18 cellular contexts compared by ENCODE assay signal in genomic region chr11:65649656-65650546, GRCh38. TPM values are rescaled to one million over a fixed set of nuclear protein-coding genes. Genes with fewer than 3 reads are reported as not detected.
DNase-seq lines count a peak whose midpoint lies in the region; ATAC-seq and TF ChIP-seq lines count a peak whose summit lies in the region.
"Had no signal": no experiment of that assay in that cellular context is flagged by ENCODE, and none has a peak within 500 bp of the region (broad histone marks: within the 10 kb centered on the region; RNA-seq: fewer than 3 reads in every experiment).

No MANE protein-coding gene starts in this region.

- no peak for TF ChIP-seq POLR2A in testis (IDR thresholded peaks at IDR 0.05)

- 89% methylated on average over 16 of the region's 16 CpGs for WGBS in right cardiac atrium
- WGBS in endodermal cell (ENCODE audit: insufficient coverage in 1 of 2, insufficient read length in 1 of 2), 2 experiments: 92 to 95% methylated on average over 11 to 16 of the region's 16 CpGs
- WGBS in neuronal stem cell (ENCODE audit: extremely low coverage in 2 of 2, insufficient read length in 2 of 2, insufficient replicate concordance in 1 of 2), 2 donors: no CpG with 5 or more reads among the region's 16 CpGs
- WGBS in testis, 2 donors: 90% methylated on average over 16 of the region's 16 CpGs; no CpG with 5 or more reads in 1 of the 2 donors

- ATAC-seq in right cardiac atrium (no peak), left cardiac atrium (no peak), GM19023 (IDR thresholded peaks at IDR 0.05; ENCODE audit: unreplicated experiment) (no peak)
- ATAC-seq: activated T-helper 17 cell treated with anti-CD3 and anti-CD28 coated beads, Interleukin-2, amount 50 U/mL, for 72 hours had no signal

- no peaks in the 10 kb centered on the region for H3K79me1 ChIP-seq in neuronal stem cell (ENCODE audit: low read depth, low read length)

- peak overlapping the region; percentile 17 for H3K14ac ChIP-seq in neuronal stem cell (ENCODE audit: low read length)

- H4K8ac ChIP-seq in neuronal stem cell (ENCODE audit: low read depth, low read length): no peak overlapping the region

- H3K23ac ChIP-seq in neuronal stem cell (ENCODE audit: low read depth, low read length, poor library complexity): peak overlapping the region; percentile 77

- H3K9me3 Mint-ChIP-seq in endodermal cell: no peaks in the 10 kb centered on the region
- H3K9me3 Mint-ChIP-seq: activated T-helper 17 cell treated with anti-CD3 and anti-CD28 coated beads, Interleukin-2, amount 50 U/mL, for 72 hours had no signal

- no peak overlapping the region for H3K4me2 ChIP-seq in neuronal stem cell (ENCODE audit: insufficient read depth, low read length, poor library complexity, severe bottlenecking)

- H3K4me3 ChIP-seq in right cardiac atrium (ENCODE audit: low read length) (no peak overlapping the region), endodermal cell (ENCODE audit: low read length) (no peak overlapping the region), neuronal stem cell (ENCODE audit: low read length in 2 of 2) (no peak overlapping the region), testis (no peak overlapping the region)
- H3K4me3 ChIP-seq: ascending aorta, Peyer's patch had no signal

- H3K36me3 ChIP-seq in endodermal cell (ENCODE audit: control insufficient read depth, insufficient read depth, low read length) (peaks cover 22% of the 10 kb centered on the region), neuronal stem cell (replicated peaks in 1 of 2; ENCODE audit: control insufficient read depth in 2 of 2, insufficient read depth in 2 of 2, low read length in 2 of 2) (peaks cover 4 to 34% of the 10 kb centered on the region in 2 donors), testis (ENCODE audit: low read depth, missing control alignments) (no peaks in the 10 kb centered on the region)

- H3K4me1 Mint-ChIP-seq in endodermal cell: peaks cover 15% of the 10 kb centered on the region

- H3K9me3 ChIP-seq in right cardiac atrium (ENCODE audit: control insufficient read depth, low read length): no peaks in the 10 kb centered on the region
- no peaks in the 10 kb centered on the region for H3K9me3 ChIP-seq in endodermal cell (ENCODE audit: control insufficient read depth, low read length)
- H3K9me3 ChIP-seq in neuronal stem cell (replicated peaks in 1 of 2; ENCODE audit: control insufficient read depth in 2 of 2, insufficient read depth in 1 of 2, low read depth in 1 of 2, low read length in 2 of 2): no peaks in the 10 kb centered on the region
- H3K9me3 ChIP-seq in testis: no peaks in the 10 kb centered on the region
- H3K9me3 ChIP-seq: ascending aorta, Peyer's patch had no signal

- peaks cover 8% of the 10 kb centered on the region for H3K36me3 Mint-ChIP-seq in endodermal cell (ENCODE audit: low read depth)

- peak overlapping the region; percentile 81 for H2BK12ac ChIP-seq in neuronal stem cell (ENCODE audit: low read length)

- no peak overlapping the region for H3K27ac ChIP-seq in right cardiac atrium (ENCODE audit: low read length)
- H3K27ac ChIP-seq in endodermal cell (ENCODE audit: low read depth, low read length): no peak overlapping the region
- H3K27ac ChIP-seq in neuronal stem cell (replicated peaks; ENCODE audit: low read length): no peak overlapping the region
- no peak overlapping the region for H3K27ac ChIP-seq in testis

- no peak overlapping the region for H3K27ac Mint-ChIP-seq in endodermal cell

- H2AK5ac ChIP-seq in neuronal stem cell (ENCODE audit: low read depth, low read length): peak overlapping the region; percentile 74

- H3K18ac ChIP-seq in neuronal stem cell (ENCODE audit: low read length): peak overlapping the region; percentile 45

- no peak overlapping the region for H2BK15ac ChIP-seq in neuronal stem cell (ENCODE audit: low read length)

- H3K4ac ChIP-seq in neuronal stem cell (ENCODE audit: low read length): no peak overlapping the region

- intact Hi-C loops in right cardiac atrium (cut with DNase I) (no loop called here), left cardiac atrium (cut with DNase I) (no loop called here), testis (cut with DNase I; ENCODE audit: low total_unique reads) (no loop called here)

- H3K27me3 Mint-ChIP-seq in endodermal cell (ENCODE audit: insufficient read depth): peaks cover 13% of the 10 kb centered on the region
- H3K27me3 Mint-ChIP-seq: activated T-helper 17 cell treated with anti-CD3 and anti-CD28 coated beads, Interleukin-2, amount 50 U/mL, for 72 hours had no signal

- H3K9ac ChIP-seq in endodermal cell (ENCODE audit: extremely low read depth, low read length, poor library complexity, severe bottlenecking) (no peak overlapping the region), neuronal stem cell (ENCODE audit: low read depth, low read length, poor library complexity) (peak overlapping the region; percentile 4)

- TF ChIP-seq CTCF in endodermal cell (conservative IDR thresholded peaks at IDR 0.05): no peak
- no peak for TF ChIP-seq CTCF in testis (IDR thresholded peaks at IDR 0.05)

- no peaks in the 10 kb centered on the region for H3K27me3 ChIP-seq in right cardiac atrium (ENCODE audit: control insufficient read depth, insufficient read depth)
- no peaks in the 10 kb centered on the region for H3K27me3 ChIP-seq in endodermal cell (ENCODE audit: control insufficient read depth, insufficient read depth, low read length, poor library complexity, severe bottlenecking)
- peaks cover 0 to 17% (median 0%) of the 10 kb centered on the region in 3 experiments for H3K27me3 ChIP-seq in neuronal stem cell (ENCODE audit: control insufficient read depth in 3 of 3, insufficient read depth in 3 of 3, low read depth in 1 of 3, low read length in 3 of 3)
- no peaks in the 10 kb centered on the region for H3K27me3 ChIP-seq in testis
- H3K27me3 ChIP-seq: ascending aorta, Peyer's patch had no signal

- peak overlapping the region; percentile 62 for H2BK5ac ChIP-seq in neuronal stem cell (ENCODE audit: low read length)

- H3K4me1 ChIP-seq in right cardiac atrium (ENCODE audit: control insufficient read depth, insufficient read depth, low read length) (peaks cover 16% of the 10 kb centered on the region), endodermal cell (ENCODE audit: control insufficient read depth, insufficient read depth, low read length) (no peaks in the 10 kb centered on the region), neuronal stem cell (ENCODE audit: control insufficient read depth in 2 of 2, insufficient read depth in 1 of 2, low read depth in 1 of 2, low read length in 2 of 2) (peaks cover 14 to 16% of the 10 kb centered on the region in 2 donors), testis (peaks cover 21% of the 10 kb centered on the region)

- no peak overlapping the region for H2BK120ac ChIP-seq in neuronal stem cell (ENCODE audit: low read depth, low read length)

- DNase-seq in right cardiac atrium: peak; percentile 18 to 58 (median 57)
- no peak for DNase-seq in left cardiac atrium
- DNase-seq in endodermal cell: peak; percentile 44
- DNase-seq in neuronal stem cell (ENCODE audit: low spot score): no peak
- no peak for DNase-seq in NCI-H1694 (lab: John Stamatoyannopoulos, UW)
- DNase-seq in stimulated activated CD8-positive, alpha-beta memory T cell treated with anti-CD3 and anti-CD28 coated beads, Interleukin-4, amount 100 ng/mL, for 48 hours: no peak
- no peak for DNase-seq in testis
- DNase-seq: activated CD4-positive, alpha-beta T cell treated with anti-CD3 and anti-CD28 coated beads for 48 hours; DMS53; foreskin fibroblast; Kasumi-1; NCI-H187; NCI-H524 treated with DMSO at 0.1 percent for 48 hours had no signal

- no peak overlapping the region for H4K91ac ChIP-seq in neuronal stem cell (ENCODE audit: low read depth, low read length, poor library complexity)

- no peak overlapping the region for H2AFZ ChIP-seq in neuronal stem cell (ENCODE audit: low read length)

- H3K4me3 Mint-ChIP-seq in endodermal cell: no peak overlapping the region
- H3K4me3 Mint-ChIP-seq: activated T-helper 17 cell treated with anti-CD3 and anti-CD28 coated beads, Interleukin-2, amount 50 U/mL, for 72 hours had no signal

RNA-seq across cellular contexts. Expression of gene SIPA1, which starts 12.0 kb away (rescaled TPM):
- total RNA-seq in right cardiac atrium (10 to 100 TPM; 22.4 to 27.4 (median 26.2) TPM), left cardiac atrium (10 to 100 TPM; 31.7 to 33.0 TPM), endodermal cell (10 to 100 TPM; 39.9 to 46.8 TPM), testis (10 to 100 TPM; 15.2 to 23.5 TPM)
- polyA plus RNA-seq in right cardiac atrium (19.3 TPM), testis (ENCODE audit: insufficient read depth, low read depth, low replicate concordance) (29.0 TPM)
- 22.0 TPM for polyA plus RNA-seq in endodermal cell (2013, experiment 1 of 2)
- polyA plus RNA-seq in endodermal cell (2013, experiment 2 of 2): 18.3 TPM
- polyA plus RNA-seq in neuronal stem cell (2013, experiment 1 of 2): 13.1 TPM
- 15.5 TPM for polyA plus RNA-seq in neuronal stem cell (2013, experiment 2 of 2)

RNA-seq across cellular contexts. Expression of gene RELA, which starts 12.8 kb away (rescaled TPM):
- total RNA-seq in right cardiac atrium: 10 to 100 TPM; 40.1 to 54.6 (median 40.9) TPM
- 30.6 TPM for polyA plus RNA-seq in right cardiac atrium
- total RNA-seq in left cardiac atrium: 10 to 100 TPM; 36.1 to 56.2 TPM
- total RNA-seq in endodermal cell: 10 to 100 TPM; 40.2 to 41.1 TPM
- 50.0 TPM for polyA plus RNA-seq in endodermal cell (2013, experiment 1 of 2)
- 41.7 TPM for polyA plus RNA-seq in endodermal cell (2013, experiment 2 of 2)
- polyA plus RNA-seq in neuronal stem cell (2013, experiment 1 of 2): 26.0 TPM
- 24.2 TPM for polyA plus RNA-seq in neuronal stem cell (2013, experiment 2 of 2)
- 10 to 100 TPM; 64.9 to 82.0 TPM for total RNA-seq in testis
- 47.5 TPM for polyA plus RNA-seq in testis (ENCODE audit: insufficient read depth, low read depth, low replicate concordance)

RNA-seq across cellular contexts. Expression of gene PCNX3, which starts 34.3 kb away (rescaled TPM):
- total RNA-seq in right cardiac atrium: 10 to 100 TPM; 13.4 to 17.2 (median 14.8) TPM
- 10.2 TPM for polyA plus RNA-seq in right cardiac atrium
- total RNA-seq in left cardiac atrium: 10 to 100 TPM; 15.1 to 16.7 TPM
- 10 to 100 TPM; 48.1 to 57.3 TPM for total RNA-seq in endodermal cell
- polyA plus RNA-seq in endodermal cell (2013, experiment 1 of 2): 25.5 TPM
- polyA plus RNA-seq in endodermal cell (2013, experiment 2 of 2): 24.6 TPM
- polyA plus RNA-seq in neuronal stem cell (2013, experiment 1 of 2): 11.7 TPM
- 11.4 TPM for polyA plus RNA-seq in neuronal stem cell (2013, experiment 2 of 2)
- total RNA-seq in testis: 10 to 100 TPM; 78.4 to 87.6 TPM
- 61.4 TPM for polyA plus RNA-seq in testis (ENCODE audit: insufficient read depth, low read depth, low replicate concordance)

RNA-seq across cellular contexts. Expression of gene MAP3K11, which starts 35.9 kb away (rescaled TPM):
- 10 to 100 TPM; 35.0 to 41.2 (median 38.1) TPM for total RNA-seq in right cardiac atrium
- 30.8 TPM for polyA plus RNA-seq in right cardiac atrium
- 10 to 100 TPM; 42.8 to 44.7 TPM for total RNA-seq in left cardiac atrium
- 10 to 100 TPM; 62.8 to 65.0 TPM for total RNA-seq in endodermal cell
- polyA plus RNA-seq in endodermal cell (2013, experiment 1 of 2): 30.5 TPM
- polyA plus RNA-seq in endodermal cell (2013, experiment 2 of 2): 28.4 TPM
- polyA plus RNA-seq in neuronal stem cell (2013, experiment 1 of 2): 34.0 TPM
- polyA plus RNA-seq in neuronal stem cell (2013, experiment 2 of 2): 32.6 TPM
- total RNA-seq in testis: 10 to 100 TPM; 68.4 to 75.7 TPM
- 40.7 TPM for polyA plus RNA-seq in testis (ENCODE audit: insufficient read depth, low read depth, low replicate concordance)

RNA-seq across cellular contexts. Expression of gene KCNK7, which starts 54.3 kb away (rescaled TPM):
- total RNA-seq in right cardiac atrium (under 1 TPM; 0.28 to 0.88 (median 0.55) TPM), left cardiac atrium (under 1 TPM; 0.31 to 0.53 TPM), endodermal cell (1 to 10 TPM in 1 of 2 donors, not detected in 1; 1.2 TPM), testis (1 to 10 TPM in 1 of 2 donors, under 1 TPM in 1; 0.99 to 2.5 TPM)
- polyA plus RNA-seq in right cardiac atrium (0.18 TPM), testis (ENCODE audit: insufficient read depth, low read depth, low replicate concordance) (0.26 TPM)
- not detected for polyA plus RNA-seq in endodermal cell (2013, experiment 1 of 2)
- not detected for polyA plus RNA-seq in endodermal cell (2013, experiment 2 of 2)
- 0.06 TPM for polyA plus RNA-seq in neuronal stem cell (2013, experiment 1 of 2)
- polyA plus RNA-seq in neuronal stem cell (2013, experiment 2 of 2): 0.08 TPM
- total RNA-seq: ascending aorta, myocyte had no signal

Comparison
In these comparisons a context has a peak if more than half of its experiments do, and no peak if none do; other contexts are left out.
1. DNase-seq: peak in right cardiac atrium (3 of 3) and endodermal cell (single experiment); none in left cardiac atrium (single experiment), neuronal stem cell (single experiment), NCI-H1694 (single experiment), stimulated activated CD8-positive, alpha-beta memory T cell treated with anti-CD3 and anti-CD28 coated beads, Interleukin-4, amount 100 ng/mL, for 48 hours (single experiment) and testis (single experiment).